ENCODE assay signal across 15 cellular contexts in the genomic region with DNA sequence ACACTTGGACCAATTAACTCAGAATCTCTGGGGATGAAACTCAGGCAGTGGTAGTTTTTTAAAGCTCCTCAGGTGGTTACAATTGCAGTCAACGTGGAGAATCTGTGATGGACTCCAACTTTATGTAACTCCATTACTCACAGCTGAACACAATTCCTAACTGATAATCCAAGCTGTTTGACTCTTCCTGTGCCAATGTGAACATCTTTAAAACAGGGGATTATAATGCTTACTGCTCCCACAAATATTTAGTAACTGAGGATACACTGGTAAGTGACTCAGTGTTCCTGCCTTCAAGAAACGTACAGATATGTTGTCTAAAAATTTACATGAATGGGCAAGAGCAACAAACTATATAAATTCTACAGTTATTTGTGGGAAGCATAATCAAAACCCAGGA.
"Had no signal": no experiment of that assay in that cellular context is flagged by ENCODE, and none has a peak within 500 bp of the region (broad histone marks: within the 10 kb centered on the region; RNA-seq: fewer than 3 reads in every experiment).

No MANE protein-coding gene starts in this region.

- H3K36me3 ChIP-seq: colonic mucosa, right atrium auricular region, transverse colon had no signal

- H3K9me3 Mint-ChIP-seq: activated naive CD8-positive, alpha-beta T cell treated with anti-CD3 and anti-CD28 coated beads, Interleukin-2, amount 10 ng/mL, durations not matched to agents 7 days and 5 days; activated T-cell treated with anti-CD3 and anti-CD28 coated beads, Interleukin-2, amount 50 U/mL, for 24 hours; stimulated activated naive B cell treated with anti-CD40 and anti-IgM and Interleukin-4, amounts not matched to agents 10 μg/mL and 1 μg/mL and 100 μg/mL, for 72 hours had no signal

- H3K4me1 ChIP-seq: colonic mucosa, right atrium auricular region had no signal

- H3K4me3 ChIP-seq: colonic mucosa, lung, right atrium auricular region, transverse colon had no signal

- H3K27ac ChIP-seq: colonic mucosa, right atrium auricular region, transverse colon had no signal

- H3K27me3 Mint-ChIP-seq: stimulated activated naive B cell treated with anti-CD40 and anti-IgM and Interleukin-4, amounts not matched to agents 10 μg/mL and 1 μg/mL and 100 μg/mL, for 72 hours had no signal

- DNase-seq: activated CD4-positive, alpha-beta T cell treated with anti-CD3 and anti-CD28 coated beads, Interleukin-2, amount 50 U/mL, for 4 hours; activated CD4-positive, CD25-positive, alpha-beta regulatory T cell treated with anti-CD3 and anti-CD28 coated beads, Interleukin-2, amount 50 U/mL, for 72 hours; activated CD8-positive, alpha-beta memory T cell treated with anti-CD3 and anti-CD28 coated beads, Interleukin-2, amount 10 ng/mL, durations not matched to agents 7 days and 5 days; activated effector memory CD4-positive, alpha-beta T cell treated with anti-CD3 and anti-CD28 coated beads, Interleukin-2, amount 50 U/mL, for 16 hours; activated naive CD8-positive, alpha-beta T cell treated with anti-CD3 and anti-CD28 coated beads, Interleukin-2, amount 10 ng/mL, durations not matched to agents 7 days and 5 days; activated T-cell treated with anti-CD3 and anti-CD28 coated beads, Interleukin-2, amount 50 U/mL, for 24 hours; caudate nucleus; colonic mucosa; hippocampal formation; naive thymus-derived CD4-positive, alpha-beta T cell; stimulated activated naive B cell treated with anti-CD40 and anti-IgM and Interleukin-4, amounts not matched to agents 10 μg/mL and 1 μg/mL and 100 μg/mL, for 72 hours; T-helper 2 cell; transverse colon had no signal

- H3K4me3 Mint-ChIP-seq: activated CD8-positive, alpha-beta memory T cell treated with anti-CD3 and anti-CD28 coated beads, Interleukin-2, amount 10 ng/mL, durations not matched to agents 7 days and 5 days; activated naive CD8-positive, alpha-beta T cell treated with anti-CD3 and anti-CD28 coated beads, Interleukin-2, amount 10 ng/mL, durations not matched to agents 7 days and 5 days; activated T-cell treated with anti-CD3 and anti-CD28 coated beads, Interleukin-2, amount 50 U/mL, for 24 hours; naive thymus-derived CD4-positive, alpha-beta T cell; stimulated activated naive B cell treated with anti-CD40 and anti-IgM and Interleukin-4, amounts not matched to agents 10 μg/mL and 1 μg/mL and 100 μg/mL, for 72 hours had no signal

- ATAC-seq: activated CD8-positive, alpha-beta memory T cell treated with anti-CD3 and anti-CD28 coated beads, Interleukin-2, amount 10 ng/mL, durations not matched to agents 7 days and 5 days; naive thymus-derived CD4-positive, alpha-beta T cell; stimulated activated naive B cell treated with anti-CD40 and anti-IgM and Interleukin-4, amounts not matched to agents 10 μg/mL and 1 μg/mL and 100 μg/mL, for 72 hours had no signal

- H3K27ac Mint-ChIP-seq: activated CD8-positive, alpha-beta memory T cell treated with anti-CD3 and anti-CD28 coated beads, Interleukin-2, amount 10 ng/mL, durations not matched to agents 7 days and 5 days; activated naive CD8-positive, alpha-beta T cell treated with anti-CD3 and anti-CD28 coated beads, Interleukin-2, amount 10 ng/mL, durations not matched to agents 7 days and 5 days; activated T-cell treated with anti-CD3 and anti-CD28 coated beads, Interleukin-2, amount 50 U/mL, for 24 hours; naive thymus-derived CD4-positive, alpha-beta T cell; stimulated activated naive B cell treated with anti-CD40 and anti-IgM and Interleukin-4, amounts not matched to agents 10 μg/mL and 1 μg/mL and 100 μg/mL, for 72 hours had no signal

- H3K27me3 ChIP-seq: colonic mucosa, right atrium auricular region, transverse colon had no signal

- H3K9me3 ChIP-seq: colonic mucosa, right atrium auricular region, transverse colon had no signal

- H3K36me3 Mint-ChIP-seq: activated CD8-positive, alpha-beta memory T cell treated with anti-CD3 and anti-CD28 coated beads, Interleukin-2, amount 10 ng/mL, durations not matched to agents 7 days and 5 days; naive thymus-derived CD4-positive, alpha-beta T cell had no signal
